Comparison of ENCODE assay signal across 8 cellular contexts in genomic region chr5:39624268-39624886, GRCh38.
DNase-seq lines count a peak whose midpoint lies in the region; ATAC-seq lines count a peak whose summit lies in the region.

No MANE protein-coding gene starts in this region.

- ATAC-seq in GM18502 (IDR thresholded peaks at IDR 0.05; ENCODE audit: poor library complexity, unreplicated experiment) = peak; percentile 65
- peak; percentile 82 for ATAC-seq in HG03108 (IDR thresholded peaks at IDR 0.05; ENCODE audit: unreplicated experiment)

- H2BK5ac ChIP-seq in mesendoderm (ENCODE audit: low read length) = no peak overlapping the region

- H3K79me1 ChIP-seq in mesendoderm (ENCODE audit: low read length) = no peaks in the 10 kb centered on the region

- WGBS in mesendoderm (ENCODE audit: extremely low coverage, insufficient coverage, low lambda C conversion rate) = no CpG with 5 or more reads among the region's 1 CpG

- no peak overlapping the region for H3K23ac ChIP-seq in mesendoderm (ENCODE audit: low read length)

- H3K27me3 ChIP-seq in mesendoderm (ENCODE audit: insufficient read depth, low read length, poor library complexity) = no peaks in the 10 kb centered on the region

- H4K8ac ChIP-seq in mesendoderm (ENCODE audit: low read depth, low read length) = no peak overlapping the region

- H3K18ac ChIP-seq in mesendoderm (ENCODE audit: low read length) = no peak overlapping the region

- no peaks in the 10 kb centered on the region for H3K79me2 ChIP-seq in mesendoderm (ENCODE audit: control insufficient read depth, insufficient read depth, low read length)

- no peak overlapping the region for H3K9ac ChIP-seq in mesendoderm (ENCODE audit: low read length)

- H2BK120ac ChIP-seq in mesendoderm (ENCODE audit: low read depth, low read length) = no peak overlapping the region

- H3K4me3 ChIP-seq in mesendoderm (ENCODE audit: low read length) = no peak overlapping the region

- no peak overlapping the region for H3K4me2 ChIP-seq in mesendoderm (ENCODE audit: low read length)

- H2AK5ac ChIP-seq in mesendoderm (ENCODE audit: low read length) = no peak overlapping the region

- no peaks in the 10 kb centered on the region for H3K4me1 ChIP-seq in mesendoderm (ENCODE audit: control insufficient read depth, low read depth, low read length)

- no peak overlapping the region for H3K4ac ChIP-seq in mesendoderm (ENCODE audit: low read depth, low read length)

- H4K5ac ChIP-seq in mesendoderm (ENCODE audit: low read length) = no peak overlapping the region

- H2BK15ac ChIP-seq in mesendoderm (replicated peaks; ENCODE audit: low read depth) = no peak overlapping the region

- DNase-seq in astrocyte of the hippocampus (ENCODE audit: low read depth, low spot score) (peak; percentile 17), mesendoderm (peak; percentile 65), SHP77 (lab: John Stamatoyannopoulos, UW) (no peak), NCI-H510A (lab: John Stamatoyannopoulos, UW) (no peak), NCI-H128 (lab: John Stamatoyannopoulos, UW; ENCODE audit: unreplicated experiment) (no peak), CD1c-positive myeloid dendritic cell (ENCODE audit: extremely low spot score) (no peak)

- no peak overlapping the region for H3K27ac ChIP-seq in mesendoderm (ENCODE audit: low read depth, low read length)

- H3K56ac ChIP-seq in mesendoderm (ENCODE audit: low read length) = no peak overlapping the region

- H3K36me3 ChIP-seq in mesendoderm (ENCODE audit: control insufficient read depth, insufficient read depth, low read length) = no peaks in the 10 kb centered on the region

Comparison
In these comparisons a context has a peak if more than half of its experiments do, and no peak if none do; other contexts are left out.
1. DNase-seq: peak in astrocyte of the hippocampus (single experiment) and mesendoderm (single experiment); none in SHP77 (0 of 2), NCI-H510A (single experiment), NCI-H128 (single experiment) and CD1c-positive myeloid dendritic cell (single experiment).